Comparison of ENCODE assay signal across 1 cellular context in genomic region chr1:12038356-12039140, GRCh38.
TF ChIP-seq lines count a peak whose summit lies in the region.

No MANE protein-coding gene starts in this region.

TF ChIP-seq in K562, 482 proteins besides CTCF, POLR2A, EP300 and RAD21 (continued from another document and continues in another):
- TF ChIP-seq ID3 (CRISPR knock-in tag; IDR thresholded peaks at IDR 0.05) (no peak), ID3 (tag; IDR thresholded peaks at IDR 0.05) (peak; percentile 72; the same call in 1 of the 2 replicates), DDX20 (tag; IDR thresholded peaks at IDR 0.05; ENCODE audit: low read depth) (no peak), ZNF263 (CRISPR knock-in tag; IDR thresholded peaks at IDR 0.05; ENCODE audit: borderline replicate concordance) (0 out of 2 replicates have a peak, but pooled peaks have one; percentile 37), GTF3C2 (IDR thresholded peaks at IDR 0.05; ENCODE audit: borderline replicate concordance, extremely low read depth, insufficient read length) (no peak), MAX (CRISPR knock-in tag; IDR thresholded peaks at IDR 0.05) (peak; percentile 94), ELF2 (CRISPR knock-in tag; IDR thresholded peaks at IDR 0.05) (no peak), HDAC1 (IDR thresholded peaks at IDR 0.05) (peak in 1 of 2 experiments; percentile 87; a peak in 2 of 4 replicates), ZNF586 (CRISPR knock-in tag; conservative IDR thresholded peaks at IDR 0.05) (no peak), U2AF2 (optimal IDR thresholded peaks at IDR 0.05; ENCODE audit: low read depth, low read length) (no peak), KLF6 (CRISPR knock-in tag; IDR thresholded peaks at IDR 0.05; ENCODE audit: borderline replicate concordance) (no peak), BCLAF1 (IDR thresholded peaks at IDR 0.05; ENCODE audit: borderline replicate concordance in 1 of 2, control insufficient read depth in 1 of 2, low read depth in 2 of 2, low read length in 1 of 2) (peak in 1 of 2 experiments; percentile 76; a peak in 1 of 4 replicates), RBM17 (IDR thresholded peaks at IDR 0.05; ENCODE audit: borderline replicate concordance, low read depth, low read length) (no peak), ZNF282 (CRISPR knock-in tag; IDR thresholded peaks at IDR 0.05) (no peak), MEF2A (IDR thresholded peaks at IDR 0.05; ENCODE audit: control insufficient read depth, low read depth, low read length) (no peak), NFIX (CRISPR knock-in tag; IDR thresholded peaks at IDR 0.05; ENCODE audit: low read depth) (no peak), IRF1 (CRISPR knock-in tag; IDR thresholded peaks at IDR 0.05; ENCODE audit: borderline replicate concordance) (no peak), PHTF2 (CRISPR knock-in tag; IDR thresholded peaks at IDR 0.05) (no peak), U2AF1 (optimal IDR thresholded peaks at IDR 0.05; ENCODE audit: low read depth, low read length) (no peak), ZNF77 (CRISPR knock-in tag; IDR thresholded peaks at IDR 0.05) (no peak), COPS2 (conservative IDR thresholded peaks at IDR 0.05) (no peak), ZBTB11 (CRISPR knock-in tag; IDR thresholded peaks at IDR 0.05) (peak in 1 of 3 experiments; percentile 75; a peak in 2 of 6 replicates), ZNF165 (CRISPR knock-in tag; IDR thresholded peaks at IDR 0.05; ENCODE audit: borderline replicate concordance) (0 out of 2 replicates have a peak, but pooled peaks have one; percentile 18), ZBTB9 (CRISPR knock-in tag; IDR thresholded peaks at IDR 0.05) (no peak), ZNF584 (CRISPR knock-in tag; IDR thresholded peaks at IDR 0.05; ENCODE audit: low read depth) (peak; percentile 93), CHD7 (IDR thresholded peaks at IDR 0.05; ENCODE audit: low read depth, low read length) (no peak), TFAP4 (CRISPR knock-in tag; IDR thresholded peaks at IDR 0.05; ENCODE audit: borderline replicate concordance) (peak; percentile 51; the same call in 1 of the 2 replicates)
